Comparison of ENCODE assay signal across 15 cellular contexts in the genomic region with DNA sequence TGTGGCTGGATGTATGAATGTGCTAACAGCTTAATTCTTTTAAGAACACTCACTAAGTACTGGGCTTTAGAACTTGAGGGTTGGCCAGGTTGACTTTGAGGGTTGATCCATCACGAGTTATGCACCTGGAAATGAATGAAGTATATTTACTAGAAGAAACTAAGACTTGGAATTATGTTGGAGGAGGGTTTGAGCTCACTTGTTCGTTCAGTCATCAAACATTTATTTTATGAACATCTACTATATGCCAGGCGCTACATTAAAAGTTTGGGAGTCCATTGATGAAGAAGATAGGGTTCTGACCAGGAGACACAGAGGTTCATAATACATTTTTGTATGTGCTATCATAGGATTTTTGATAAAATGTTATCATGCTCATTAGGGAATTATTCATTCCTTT.
"Had no signal": no experiment of that assay in that cellular context is flagged by ENCODE, and none has a peak within 500 bp of the region (broad histone marks: within the 10 kb centered on the region; RNA-seq: fewer than 3 reads in every experiment).

No MANE protein-coding gene starts in this region.

- H3K9me3 Mint-ChIP-seq: activated naive CD4-positive, alpha-beta T cell treated with anti-CD3 and anti-CD28 coated beads, Interleukin-2, amount 10 ng/mL, durations not matched to agents 7 days and 5 days; activated T-helper 2 cell treated with anti-CD3 and anti-CD28 coated beads, Interferon-gamma antibody, Interleukin-2, Interleukin-4, amounts not matched to agents 10 μg/mL and 5 μg/mL and 100 μg/mL, durations not matched to agents 14 hours and 24 hours and 36 hours; endodermal cell; naive thymus-derived CD8-positive, alpha-beta T cell; WTC11 had no signal

- H3K27ac Mint-ChIP-seq: activated naive CD4-positive, alpha-beta T cell treated with anti-CD3 and anti-CD28 coated beads, Interleukin-2, amount 10 ng/mL, durations not matched to agents 7 days and 5 days; activated T-helper 2 cell treated with anti-CD3 and anti-CD28 coated beads, Interferon-gamma antibody, Interleukin-2, Interleukin-4, amounts not matched to agents 10 μg/mL and 5 μg/mL and 100 μg/mL, durations not matched to agents 14 hours and 24 hours and 36 hours; endodermal cell; WTC11 had no signal

- H3K27me3 ChIP-seq: adrenal gland, brain microvascular endothelial cell, ovary had no signal

- H3K4me3 ChIP-seq: adrenal gland, mucosa of descending colon, ovary had no signal

- H3K27ac ChIP-seq: adrenal gland, brain microvascular endothelial cell, ovary had no signal

- H3K36me3 ChIP-seq: ovary had no signal

- H3K9me3 ChIP-seq: adrenal gland, mucosa of descending colon, ovary had no signal

- H3K4me3 Mint-ChIP-seq: activated naive CD4-positive, alpha-beta T cell treated with anti-CD3 and anti-CD28 coated beads, Interleukin-2, amount 10 ng/mL, durations not matched to agents 7 days and 5 days; endodermal cell; naive thymus-derived CD8-positive, alpha-beta T cell; WTC11 had no signal

- DNase-seq: activated CD4-positive, alpha-beta T cell treated with anti-CD3 and anti-CD28 coated beads for 48 hours; activated naive CD4-positive, alpha-beta T cell treated with anti-CD3 and anti-CD28 coated beads, Interleukin-2, amount 10 ng/mL, durations not matched to agents 7 days and 5 days; adrenal gland; brain microvascular endothelial cell; endodermal cell; erythroblast; left colon; mucosa of descending colon; naive thymus-derived CD8-positive, alpha-beta T cell; ovary; right cardiac atrium; small intestine; stimulated activated naive CD4-positive, alpha-beta T cell had no signal

- H3K36me3 Mint-ChIP-seq: WTC11 had no signal

- ATAC-seq: left colon; mucosa of descending colon; naive thymus-derived CD8-positive, alpha-beta T cell; right cardiac atrium; WTC11 had no signal
